1 cellular context compared by ENCODE assay signal in genomic region chr10:4733150-4733842, GRCh38.
TF ChIP-seq lines count a peak whose summit lies in the region.

No MANE protein-coding gene starts in this region.

TF ChIP-seq in HepG2, 621 proteins besides CTCF, POLR2A, EP300 and RAD21 (continued from another document):
- TF ChIP-seq ARID5B (CRISPR knock-in tag; IDR thresholded peaks at IDR 0.05), result peak; percentile 52
- TF ChIP-seq DNMT3B (CRISPR knock-in tag; conservative IDR thresholded peaks at IDR 0.05), result 0 out of 2 replicates have a peak, but pooled peaks have one; percentile 16
- peak; percentile 41 for TF ChIP-seq RARA (CRISPR knock-in tag; IDR thresholded peaks at IDR 0.05)
- TF ChIP-seq SOX6 (IDR thresholded peaks at IDR 0.05), result no peak
- peak; percentile 21; the same call in 1 of the 2 replicates for TF ChIP-seq SOX6 (CRISPR knock-in tag; IDR thresholded peaks at IDR 0.05)
- peak; percentile 78 to 80 for TF ChIP-seq NR2F1 (CRISPR knock-in tag; IDR thresholded peaks at IDR 0.05)
- TF ChIP-seq GABPA (IDR thresholded peaks at IDR 0.05; ENCODE audit: low read depth, low read length), result no peak
- TF ChIP-seq GABPA (CRISPR knock-in tag; IDR thresholded peaks at IDR 0.05; ENCODE audit: low read depth), result peak; percentile 47; the same call in 1 of the 2 replicates
- peak; percentile 55; the same call in 1 of the 2 replicates for TF ChIP-seq ETV5 (CRISPR knock-in tag; IDR thresholded peaks at IDR 0.05; ENCODE audit: borderline replicate concordance)
- peak; percentile 84 for TF ChIP-seq FOSL2 (CRISPR knock-in tag; IDR thresholded peaks at IDR 0.05)
- no peak for TF ChIP-seq SOX13 (IDR thresholded peaks at IDR 0.05)
- peak in 1 of 2 experiments; percentile 29; a peak in 1 of 4 replicates for TF ChIP-seq SOX13 (CRISPR knock-in tag; conservative IDR thresholded peaks at IDR 0.05 in 1 of 2, IDR thresholded peaks at IDR 0.05 in 1 of 2)
- peak; percentile 36; the same call in 1 of the 2 replicates for TF ChIP-seq GABPB1 (CRISPR knock-in tag; IDR thresholded peaks at IDR 0.05)
- TF ChIP-seq ZNF263 (CRISPR knock-in tag; IDR thresholded peaks at IDR 0.05), result no peak
- TF ChIP-seq ZNF652 (CRISPR knock-in tag; IDR thresholded peaks at IDR 0.05; ENCODE audit: borderline replicate concordance, low read depth), result 0 out of 2 replicates have a peak, but pooled peaks have one; percentile 45
- no peak for TF ChIP-seq ATF2 (CRISPR knock-in tag; IDR thresholded peaks at IDR 0.05)
- TF ChIP-seq NR2F6 (IDR thresholded peaks at IDR 0.05), result peak; percentile 44; the same call in 1 of the 2 replicates
- TF ChIP-seq NR2F6 (CRISPR knock-in tag; IDR thresholded peaks at IDR 0.05), result peak; percentile 54
